ENCODE assay signal across 18 cellular contexts in the genomic region with DNA sequence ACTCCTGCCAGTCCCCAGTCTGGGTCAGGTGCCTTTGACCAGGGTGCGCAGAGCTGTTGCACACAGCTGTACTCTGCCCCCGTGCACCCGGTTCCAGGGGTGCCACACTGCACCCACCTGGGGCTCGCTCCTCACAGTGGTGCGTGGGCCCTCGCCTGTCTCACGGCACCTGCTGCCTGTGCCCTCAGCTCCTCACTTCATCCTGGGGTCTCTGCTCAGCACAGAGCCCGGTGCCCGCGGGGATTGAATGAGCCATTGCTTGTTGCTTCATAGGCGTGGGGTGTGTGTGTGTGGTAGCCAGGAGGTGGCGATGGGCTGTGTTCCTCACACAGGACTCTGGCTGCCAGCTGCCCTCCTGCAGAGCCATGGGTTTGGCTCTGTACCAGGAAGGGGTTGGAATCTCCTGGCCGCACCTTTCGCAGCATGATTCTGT. TPM values are rescaled to one million over a fixed set of nuclear protein-coding genes. Genes with fewer than 3 reads are reported as not detected.
A peak's percentile ranks its signal among the peaks of the same experiment; 100 is the strongest.
DNase-seq lines count a peak whose midpoint lies in the region; ATAC-seq, FAIRE-seq and TF ChIP-seq lines count a peak whose summit lies in the region.
"Had no signal": no experiment of that assay in that cellular context is flagged by ENCODE, and none has a peak within 500 bp of the region (broad histone marks: within the 10 kb centered on the region; RNA-seq: fewer than 3 reads in every experiment).

No MANE protein-coding gene starts in this region.

- FAIRE-seq in HepG2 (lab: Jason Lieb, UNC): no peak
- no peak for FAIRE-seq in GM19239 (lab: Jason Lieb, UNC)
- FAIRE-seq: H1 had no signal

- H3K27me3 ChIP-seq in right atrium auricular region (no peaks in the 10 kb centered on the region), HepG2 (ENCODE audit: control insufficient read depth in 1 of 2, insufficient read depth in 2 of 2, low read length in 2 of 2) (no peaks in the 10 kb centered on the region), upper lobe of right lung (no peaks in the 10 kb centered on the region), esophagus squamous epithelium (no peaks in the 10 kb centered on the region)
- H3K27me3 ChIP-seq: hepatocyte, spleen, upper lobe of left lung had no signal

- H4K20me1 ChIP-seq in HepG2 (ENCODE audit: insufficient read depth, low read length): 0 out of 2 replicates have a peak, but pooled peaks cover 3% of the 10 kb centered on the region

- no peak for TF ChIP-seq CTCF in right atrium auricular region (IDR thresholded peaks at IDR 0.05)
- TF ChIP-seq CTCF in astrocyte of the cerebellum (IDR thresholded peaks at IDR 0.05; ENCODE audit: low read depth, low read length, missing control alignments): peak; percentile 34
- TF ChIP-seq CTCF in HepG2 (CRISPR knock-in tag; IDR thresholded peaks at IDR 0.05): no peak
- TF ChIP-seq CTCF in upper lobe of right lung (IDR thresholded peaks at IDR 0.05): no peak
- peak in 1 of 6 experiments; percentile 8 for TF ChIP-seq CTCF in esophagus squamous epithelium (IDR thresholded peaks at IDR 0.05)

- 99% methylated on average over 12 of the region's 14 CpGs for WGBS in HepG2 (ENCODE audit: low lambda C conversion rate)
- 87 to 93% methylated on average over 5 to 6 of the region's 14 CpGs for WGBS in esophagus squamous epithelium, 2 donors

- ATAC-seq in Right ventricle myocardium superior (ENCODE audit: poor library complexity) (peak; percentile 56), HepG2 (peak; percentile 30), upper lobe of right lung (peak; percentile 25)
- ATAC-seq: stimulated activated effector memory CD8-positive, alpha-beta T cell treated with anti-CD3 and anti-CD28 coated beads, Interleukin-12 subunit alpha, Interleukin-12 subunit beta, amount 100 ng/mL, for 72 hours had no signal

- no peaks in the 10 kb centered on the region for H3K9me3 ChIP-seq in right atrium auricular region
- H3K9me3 ChIP-seq in HepG2 (ENCODE audit: low read length): no peaks in the 10 kb centered on the region
- no peaks in the 10 kb centered on the region for H3K9me3 ChIP-seq in upper lobe of right lung
- no peaks in the 10 kb centered on the region for H3K9me3 ChIP-seq in esophagus squamous epithelium
- H3K9me3 ChIP-seq: spleen, upper lobe of left lung had no signal

- BruUV-seq in HepG2 (replicated peaks; lab: Mats Ljungman, UMichigan): no TSS peak

- no peak for TF ChIP-seq RAD21 in HepG2 (CRISPR knock-in tag; IDR thresholded peaks at IDR 0.05)

- DNase-seq in Right ventricle myocardium superior (no peak), right atrium auricular region (ENCODE audit: low spot score) (no peak), astrocyte of the cerebellum (ENCODE audit: low read depth) (peak; percentile 52), HepG2 (ENCODE audit: low spot score) (no peak), upper lobe of right lung (no peak), GM19239 (ENCODE audit: insufficient read length, low spot score) (no peak), esophagus squamous epithelium (lab: John Stamatoyannopoulos, UW) (no peak), T-helper 9 cell (no peak)
- DNase-seq: activated CD4-positive, alpha-beta T cell treated with anti-CD3 and anti-CD28 coated beads, Interleukin-2, amount 50 U/mL, for 4 hours; activated T-cell treated with anti-CD3 and anti-CD28 coated beads, Interleukin-2, amount 50 U/mL, for 1 hour; kidney glomerular epithelial cell; NCI-H1694; OCI-M1; spleen; upper lobe of left lung had no signal

- POLR2A ChIA-PET in HepG2 (lab: Yijun Ruan, JAX): no interaction called here

- H3K27ac ChIP-seq in right atrium auricular region (no peak overlapping the region), HepG2 (ENCODE audit: extremely low read length, insufficient read depth, low read length) (no peak overlapping the region), upper lobe of right lung (no peak overlapping the region), esophagus squamous epithelium (no peak overlapping the region)
- H3K27ac ChIP-seq: hepatocyte, spleen, upper lobe of left lung had no signal

- no peak for TF ChIP-seq EP300 in HepG2 (IDR thresholded peaks at IDR 0.05; ENCODE audit: low read depth in 2 of 2, low read length in 2 of 2)
- TF ChIP-seq EP300 in HepG2 (CRISPR knock-in tag; IDR thresholded peaks at IDR 0.05; ENCODE audit: borderline replicate concordance): no peak

- no peak overlapping the region for H2AFZ ChIP-seq in HepG2 (ENCODE audit: low read length)
- H2AFZ ChIP-seq: hepatocyte had no signal

- intact Hi-C loops in Right ventricle myocardium superior (cut with DNase I) (no loop called here), HepG2 (cut with micrococcal nuclease; ENCODE audit: unreplicated experiment) (no loop called here), upper lobe of right lung (cut with DNase I) (no loop called here), esophagus squamous epithelium (cut with DNase I) (no loop called here)

- TF ChIP-seq POLR2A in HepG2 (IDR thresholded peaks at IDR 0.05; ENCODE audit: insufficient read depth in 1 of 2, low read depth in 2 of 2, low read length in 2 of 2): no peak
- TF ChIP-seq POLR2A in esophagus squamous epithelium (IDR thresholded peaks at IDR 0.05): no peak

- no peak overlapping the region for H3K9ac ChIP-seq in HepG2 (ENCODE audit: insufficient read depth, low read depth, low read length)

- peaks cover 91% of the 10 kb centered on the region for H3K36me3 ChIP-seq in right atrium auricular region
- H3K36me3 ChIP-seq in HepG2 (replicated peaks in 1 of 2; ENCODE audit: control insufficient read depth in 1 of 2, insufficient read depth in 2 of 2, low read length in 2 of 2): peaks cover 58 to 87% of the 10 kb centered on the region in 2 experiments
- peaks cover 92% of the 10 kb centered on the region for H3K36me3 ChIP-seq in upper lobe of right lung
- peaks cover 60 to 97% (median 92%) of the 10 kb centered on the region in 3 donors for H3K36me3 ChIP-seq in esophagus squamous epithelium

- H3K4me1 ChIP-seq in right atrium auricular region: no peaks in the 10 kb centered on the region
- H3K4me1 ChIP-seq in HepG2 (ENCODE audit: insufficient read depth, low read length): no peaks in the 10 kb centered on the region
- H3K4me1 ChIP-seq in upper lobe of right lung: no peaks in the 10 kb centered on the region
- no peaks in the 10 kb centered on the region for H3K4me1 ChIP-seq in esophagus squamous epithelium
- H3K4me1 ChIP-seq: upper lobe of left lung had no signal

- in situ Hi-C loops in astrocyte of the cerebellum (cut with HindIII; ENCODE audit: low sequenced_read_pairs): loop anchor here (10.0 to 25.0 kb wide), 2 partner anchors 68 to 536 kb away; no protein-coding TSS in a partner anchor
- in situ Hi-C loops in HepG2 (cut with HindIII; ENCODE audit: extremely low pct_ligation_motif_present, low pct_unique_long_range_greater_than_20kb): no loop called here

- no peak overlapping the region for H3K4me2 ChIP-seq in HepG2 (ENCODE audit: low read depth, low read length)
- H3K4me2 ChIP-seq: hepatocyte had no signal

- H3K79me2 ChIP-seq in HepG2 (ENCODE audit: insufficient read depth, low read length): peaks cover 4% of the 10 kb centered on the region

- no peak overlapping the region for H3K4me3 ChIP-seq in right atrium auricular region
- no peak overlapping the region for H3K4me3 ChIP-seq in astrocyte of the cerebellum (ENCODE audit: low read depth, low read length)
- H3K4me3 ChIP-seq in HepG2 (replicated peaks in 1 of 3; ENCODE audit: insufficient read depth in 1 of 3, low read depth in 2 of 3, low read length in 3 of 3): no peak overlapping the region
- no peak overlapping the region for H3K4me3 ChIP-seq in upper lobe of right lung
- no peak overlapping the region for H3K4me3 ChIP-seq in esophagus squamous epithelium
- H3K4me3 ChIP-seq: hepatocyte, spleen, upper lobe of left lung had no signal

- CTCF ChIA-PET in HepG2 (lab: Yijun Ruan, JAX; ENCODE audit: low intra/inter-chr PET ratio, low total read pairs): no interaction called here

RNA-seq across cellular contexts. Expression of a gene that starts 18.5 kb away (rescaled TPM):
- total RNA-seq in Right ventricle myocardium superior: 68.0 TPM
- total RNA-seq in right atrium auricular region: 10 to 100 TPM; 51.4 to 66.9 TPM
- total RNA-seq in HepG2 (2016; rRNA removed; fragmentation: Illumina TruSeq; extraction: Trizol): 241 and 244 TPM in 2 replicates
- total RNA-seq in HepG2 (2016; cell fraction: cytosol; rRNA removed; fragmentation: Illumina TruSeq; extraction: Trizol; ENCODE audit: low read depth): 49.6 and 52.0 TPM in 2 replicates
- total RNA-seq in HepG2 (2016; cell fraction: insoluble cytoplasmic fraction; rRNA removed; fragmentation: Illumina TruSeq; extraction: Trizol): 219 and 236 TPM in 2 replicates
- 63.0 and 67.9 TPM in 2 replicates for total RNA-seq in HepG2 (2016; cell fraction: membrane; rRNA removed; fragmentation: Illumina TruSeq; extraction: Trizol)
- 134 and 151 TPM in 2 replicates for total RNA-seq in HepG2 (2016; cell fraction: nucleus; rRNA removed; fragmentation: Illumina TruSeq; extraction: Trizol)
- polyA plus RNA-seq in HepG2 (2011; rRNA removed): 91.2 and 92.2 TPM in 2 replicates
- 70.3 and 78.7 TPM in 2 replicates for polyA plus RNA-seq in HepG2 (2011; cell fraction: cytosol; rRNA removed)
- polyA plus RNA-seq in HepG2 (2011; cell fraction: nucleus; rRNA removed): 243 and 250 TPM in 2 replicates
- 151 and 176 TPM in 2 replicates for polyA plus RNA-seq in HepG2 (2012)
- 11.2 and 14.3 TPM in 2 replicates for polyA plus RNA-seq in HepG2 (2016; cell fraction: cytosol; fragmentation: Illumina TruSeq; extraction: Trizol; ENCODE audit: low read depth)
- polyA plus RNA-seq in HepG2 (2016; cell fraction: insoluble cytoplasmic fraction; fragmentation: Illumina TruSeq; extraction: Trizol; ENCODE audit: low read depth): 177 and 198 TPM in 2 replicates
- polyA plus RNA-seq in HepG2 (2016; cell fraction: membrane; fragmentation: Illumina TruSeq; extraction: Trizol; ENCODE audit: low read depth): 27.4 and 32.0 TPM in 2 replicates
- polyA plus RNA-seq in HepG2 (2016; cell fraction: nucleus; fragmentation: Illumina TruSeq; extraction: Trizol; ENCODE audit: insufficient read depth, low read depth): 244 and 264 TPM in 2 replicates
- polyA minus RNA-seq in HepG2 (2011; rRNA and poly(A)+ RNA removed; ENCODE audit: low replicate concordance): 152 and 244 TPM in 2 replicates
- 100 and 101 TPM in 2 replicates for polyA minus RNA-seq in HepG2 (2011; cell fraction: cytosol; rRNA and poly(A)+ RNA removed)
- 124 and 130 TPM in 2 replicates for polyA minus RNA-seq in HepG2 (2011; cell fraction: nucleus; rRNA and poly(A)+ RNA removed)
- 107 TPM for total RNA-seq in upper lobe of right lung
- 100 to 1,000 TPM; 127 to 155 (median 136) TPM for total RNA-seq in esophagus squamous epithelium

RNA-seq across cellular contexts. Expression of a gene that starts 30.3 kb away (rescaled TPM):
- total RNA-seq in Right ventricle myocardium superior (14.8 TPM), right atrium auricular region (10 to 100 TPM; 14.2 to 15.0 TPM), HepG2 (2016; rRNA removed; fragmentation: Illumina TruSeq; extraction: Trizol) (3.7 and 6.4 TPM in 2 replicates), upper lobe of right lung (29.8 TPM), esophagus squamous epithelium (10 to 100 TPM in 1 of 4 donors, 1 to 10 TPM in 3; 1.5 to 11.8 (median 5.0) TPM)
- total RNA-seq in HepG2 (2016; cell fraction: cytosol; rRNA removed; fragmentation: Illumina TruSeq; extraction: Trizol; ENCODE audit: low read depth): 1.4 and 1.5 TPM in 2 replicates
- 3.5 and 6.3 TPM in 2 replicates for total RNA-seq in HepG2 (2016; cell fraction: insoluble cytoplasmic fraction; rRNA removed; fragmentation: Illumina TruSeq; extraction: Trizol)
- 3.9 and 4.8 TPM in 2 replicates for total RNA-seq in HepG2 (2016; cell fraction: membrane; rRNA removed; fragmentation: Illumina TruSeq; extraction: Trizol)
- 5.8 and 6.9 TPM in 2 replicates for total RNA-seq in HepG2 (2016; cell fraction: nucleus; rRNA removed; fragmentation: Illumina TruSeq; extraction: Trizol)
- polyA plus RNA-seq in HepG2 (2011; rRNA removed): 15.8 and 17.0 TPM in 2 replicates
- 14.4 and 28.9 TPM in 2 replicates for polyA plus RNA-seq in HepG2 (2011; cell fraction: cytosol; rRNA removed)
- polyA plus RNA-seq in HepG2 (2011; cell fraction: nucleus; rRNA removed): 16.3 and 21.2 TPM in 2 replicates
- 8.1 and 11.8 TPM in 2 replicates for polyA plus RNA-seq in HepG2 (2012)
- polyA plus RNA-seq in HepG2 (2016; cell fraction: cytosol; fragmentation: Illumina TruSeq; extraction: Trizol; ENCODE audit: low read depth): 3.3 and 4.7 TPM in 2 replicates
- 5.7 and 8.1 TPM in 2 replicates for polyA plus RNA-seq in HepG2 (2016; cell fraction: insoluble cytoplasmic fraction; fragmentation: Illumina TruSeq; extraction: Trizol; ENCODE audit: low read depth)
- 5.6 and 6.2 TPM in 2 replicates for polyA plus RNA-seq in HepG2 (2016; cell fraction: membrane; fragmentation: Illumina TruSeq; extraction: Trizol; ENCODE audit: low read depth)
- 21.2 and 23.6 TPM in 2 replicates for polyA plus RNA-seq in HepG2 (2016; cell fraction: nucleus; fragmentation: Illumina TruSeq; extraction: Trizol; ENCODE audit: insufficient read depth, low read depth)
- 12.0 and 35.8 TPM in 2 replicates for polyA minus RNA-seq in HepG2 (2011; rRNA and poly(A)+ RNA removed; ENCODE audit: low replicate concordance)
- 12.9 and 20.5 TPM in 2 replicates for polyA minus RNA-seq in HepG2 (2011; cell fraction: cytosol; rRNA and poly(A)+ RNA removed)
- polyA minus RNA-seq in HepG2 (2011; cell fraction: nucleus; rRNA and poly(A)+ RNA removed): 5.7 TPM in 2 replicates

RNA-seq across cellular contexts. Expression of a gene that starts 58.9 kb away (rescaled TPM):
- total RNA-seq in Right ventricle myocardium superior (19.1 TPM), right atrium auricular region (10 to 100 TPM; 20.0 to 23.0 TPM), HepG2 (2016; rRNA removed; fragmentation: Illumina TruSeq; extraction: Trizol) (20.6 and 33.7 TPM in 2 replicates), upper lobe of right lung (60.1 TPM), esophagus squamous epithelium (10 to 100 TPM in 3 of 4 donors, 1 to 10 TPM in 1; 4.7 to 17.9 (median 12.5) TPM)
- 10.1 and 10.2 TPM in 2 replicates for total RNA-seq in HepG2 (2016; cell fraction: cytosol; rRNA removed; fragmentation: Illumina TruSeq; extraction: Trizol; ENCODE audit: low read depth)
- 22.2 and 35.3 TPM in 2 replicates for total RNA-seq in HepG2 (2016; cell fraction: insoluble cytoplasmic fraction; rRNA removed; fragmentation: Illumina TruSeq; extraction: Trizol)
- 13.0 and 13.3 TPM in 2 replicates for total RNA-seq in HepG2 (2016; cell fraction: membrane; rRNA removed; fragmentation: Illumina TruSeq; extraction: Trizol)
- 18.8 and 19.1 TPM in 2 replicates for total RNA-seq in HepG2 (2016; cell fraction: nucleus; rRNA removed; fragmentation: Illumina TruSeq; extraction: Trizol)
- polyA plus RNA-seq in HepG2 (2011; rRNA removed): 45.2 and 46.2 TPM in 2 replicates
- 17.4 and 28.0 TPM in 2 replicates for polyA plus RNA-seq in HepG2 (2011; cell fraction: cytosol; rRNA removed)
- 34.3 and 35.3 TPM in 2 replicates for polyA plus RNA-seq in HepG2 (2011; cell fraction: nucleus; rRNA removed)
- polyA plus RNA-seq in HepG2 (2012): 22.7 and 25.0 TPM in 2 replicates
- polyA plus RNA-seq in HepG2 (2016; cell fraction: cytosol; fragmentation: Illumina TruSeq; extraction: Trizol; ENCODE audit: low read depth): 8.9 and 11.6 TPM in 2 replicates
- 46.0 and 46.5 TPM in 2 replicates for polyA plus RNA-seq in HepG2 (2016; cell fraction: insoluble cytoplasmic fraction; fragmentation: Illumina TruSeq; extraction: Trizol; ENCODE audit: low read depth)
- polyA plus RNA-seq in HepG2 (2016; cell fraction: membrane; fragmentation: Illumina TruSeq; extraction: Trizol; ENCODE audit: low read depth): 14.2 and 16.9 TPM in 2 replicates
- 34.2 and 34.5 TPM in 2 replicates for polyA plus RNA-seq in HepG2 (2016; cell fraction: nucleus; fragmentation: Illumina TruSeq; extraction: Trizol; ENCODE audit: insufficient read depth, low read depth)
- polyA minus RNA-seq in HepG2 (2011; rRNA and poly(A)+ RNA removed; ENCODE audit: low replicate concordance): 102 and 111 TPM in 2 replicates
- polyA minus RNA-seq in HepG2 (2011; cell fraction: cytosol; rRNA and poly(A)+ RNA removed): 18.2 and 21.3 TPM in 2 replicates
- polyA minus RNA-seq in HepG2 (2011; cell fraction: nucleus; rRNA and poly(A)+ RNA removed): 8.0 and 15.6 TPM in 2 replicates
